7 cellular contexts compared by ENCODE assay signal in genomic region chr3:143119974-143120715, GRCh38. TPM values are rescaled to one million over a fixed set of nuclear protein-coding genes. Genes with fewer than 3 reads are reported as not detected.
DNase-seq lines count a peak whose midpoint lies in the region; ATAC-seq and TF ChIP-seq lines count a peak whose summit lies in the region.

No MANE protein-coding gene starts in this region.

- TF ChIP-seq POLR2A in adrenal gland (IDR thresholded peaks at IDR 0.05) = no peak

- ATAC-seq in GM18867 (IDR thresholded peaks at IDR 0.05; ENCODE audit: unreplicated experiment) (peak; percentile 18), HG02884 (IDR thresholded peaks at IDR 0.05; ENCODE audit: unreplicated experiment) (peak; percentile 5)

- H3K4me3 ChIP-seq in adrenal gland (peak overlapping the region in 3 of 4 donors; percentile 33 to 59 (median 36)), iPS DF 6.9 (ENCODE audit: low read length) (peak overlapping the region; percentile 98), skeletal muscle tissue (ENCODE audit: low read length in 3 of 3) (peak overlapping the region; percentile 67 to 70 (median 67))

- no peaks in the 10 kb centered on the region for H3K9me3 ChIP-seq in adrenal gland (replicated peaks in 1 of 3)
- no peaks in the 10 kb centered on the region for H3K9me3 ChIP-seq in iPS DF 6.9 (ENCODE audit: control insufficient read depth, insufficient read depth, low read length)
- H3K9me3 ChIP-seq in skeletal muscle tissue (ENCODE audit: control insufficient read depth in 3 of 3, low read length in 3 of 3) = no peaks in the 10 kb centered on the region

- intact Hi-C loops in adrenal gland (cut with DNase I) = loop anchor here in 1 of 2 donors (10.0 kb wide), 1 partner anchor 525 kb away; no protein-coding TSS in a partner anchor

- peaks cover 0 to 19% of the 10 kb centered on the region in 2 donors for H3K4me1 ChIP-seq in adrenal gland (replicated peaks in 1 of 2)
- H3K4me1 ChIP-seq in iPS DF 6.9 (ENCODE audit: control insufficient read depth, insufficient read depth, low read length) = peaks cover 3% of the 10 kb centered on the region; the same call in 1 of the 2 replicates
- peaks cover 13 to 19% (median 14%) of the 10 kb centered on the region in 3 donors for H3K4me1 ChIP-seq in skeletal muscle tissue (ENCODE audit: control insufficient read depth in 3 of 3, insufficient read depth in 3 of 3, low read length in 3 of 3)

- TF ChIP-seq CTCF in adrenal gland (IDR thresholded peaks at IDR 0.05) = no peak

- H3K27me3 ChIP-seq in adrenal gland = peaks cover 17% of the 10 kb centered on the region
- no peaks in the 10 kb centered on the region for H3K27me3 ChIP-seq in iPS DF 6.9 (ENCODE audit: control insufficient read depth, insufficient read depth, low read length)
- H3K27me3 ChIP-seq in skeletal muscle tissue (ENCODE audit: control insufficient read depth in 3 of 3, insufficient read depth in 3 of 3, low read length in 3 of 3) = peaks cover 21 to 36% (median 32%) of the 10 kb centered on the region in 3 donors

- H3K9ac ChIP-seq in skeletal muscle tissue (ENCODE audit: low read depth in 1 of 3, low read length in 3 of 3) = peak overlapping the region; percentile 33 to 60 (median 45)

- WGBS in adrenal gland, 4 donors = 0 to 3% (median 1%) methylated on average over 25 to 85 of the region's 85 CpGs; no CpG with 5 or more reads in 1 of the 4 donors
- WGBS in iPS DF 6.9 (ENCODE audit: insufficient coverage, insufficient read length) = no CpG with 5 or more reads among the region's 85 CpGs

- DNase-seq in RPMI8226 (peak; percentile 9), adrenal gland (peak in 2 of 7 donors; percentile 12 to 22), iPS DF 6.9 (ENCODE audit: low read depth, low spot score) (no peak), NAMALWA (ENCODE audit: low spot score) (no peak)

- H3K27ac ChIP-seq in adrenal gland (peak overlapping the region in 1 of 5 donors; percentile 81), iPS DF 6.9 (ENCODE audit: low read length) (no peak overlapping the region), skeletal muscle tissue (ENCODE audit: low read depth, low read length) (no peak overlapping the region)

- no peaks in the 10 kb centered on the region for H3K36me3 ChIP-seq in adrenal gland (replicated peaks in 1 of 2)
- no peaks in the 10 kb centered on the region for H3K36me3 ChIP-seq in iPS DF 6.9 (ENCODE audit: control insufficient read depth, insufficient read depth, low read length)
- H3K36me3 ChIP-seq in skeletal muscle tissue (ENCODE audit: control insufficient read depth in 3 of 3, insufficient read depth in 3 of 3, low read length in 3 of 3) = peaks cover 0 to 2% (median 0%) of the 10 kb centered on the region in 3 donors

RNA-seq across cellular contexts. Expression of gene CHST2, which starts 0.6 kb away (rescaled TPM):
- total RNA-seq in adrenal gland = 10 to 100 TPM in 3 of 8 donors, 1 to 10 TPM in 5; 2.7 to 11.4 (median 3.8) TPM
- polyA plus RNA-seq in adrenal gland = 1 to 10 TPM; 1.9 to 2.8 (median 2.2) TPM
- total RNA-seq in skeletal muscle tissue = 6.8 TPM

Comparison
In these comparisons a context has a peak if more than half of its experiments do, and no peak if none do; other contexts are left out.
1. H3K4me3 ChIP-seq: peak in every context shown above with its lines; median percentile 98 in iPS DF 6.9; 67 in skeletal muscle tissue; 36 in adrenal gland.